ENCODE assay signal across 13 cellular contexts in the genomic region with DNA sequence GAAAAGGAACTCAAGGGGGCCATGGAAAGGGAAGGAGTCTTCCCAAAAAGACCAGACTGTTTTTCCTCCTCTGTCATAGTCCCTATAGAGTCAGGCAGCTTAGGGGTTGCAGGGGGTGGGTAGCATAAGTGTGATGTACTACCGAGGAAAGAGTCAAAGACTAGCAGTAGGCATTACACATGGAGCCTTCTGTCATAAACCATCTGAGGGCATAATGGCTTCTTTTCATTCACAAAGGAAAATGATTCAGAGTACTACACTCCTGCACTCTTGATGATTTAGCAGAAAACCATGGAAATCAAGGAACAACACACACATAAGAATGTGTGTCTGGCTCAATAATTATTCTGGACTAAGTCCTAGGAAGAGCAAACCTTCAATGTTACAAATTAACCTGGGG. TPM values are rescaled to one million over a fixed set of nuclear protein-coding genes. Genes with fewer than 3 reads are reported as not detected.
A peak's percentile ranks its signal among the peaks of the same experiment; 100 is the strongest.
DNase-seq lines count a peak whose midpoint lies in the region; ATAC-seq, FAIRE-seq and TF ChIP-seq lines count a peak whose summit lies in the region.
"Had no signal": no experiment of that assay in that cellular context is flagged by ENCODE, and none has a peak within 500 bp of the region (broad histone marks: within the 10 kb centered on the region; RNA-seq: fewer than 3 reads in every experiment).

No MANE protein-coding gene starts in this region.

- no peaks in the 10 kb centered on the region for H3K27me3 ChIP-seq in psoas muscle (ENCODE audit: insufficient read depth in 3 of 3, low read length in 2 of 3)

- peaks cover 34% of the 10 kb centered on the region for H3K4me1 ChIP-seq in psoas muscle

- 44 to 59% (median 48%) methylated on average over 1 of the region's 1 CpG for WGBS in psoas muscle, 3 donors

- peak overlapping the region; percentile 55 for H3K27ac ChIP-seq in psoas muscle

- intact Hi-C loops in psoas muscle (cut with DNase I) = no loop called here

- H3K9me3 ChIP-seq in psoas muscle = no peaks in the 10 kb centered on the region

- peak; percentile 40 for DNase-seq in ELR (ENCODE audit: low read depth)
- DNase-seq in RPMI7951 (ENCODE audit: low read depth) = peak; percentile 20
- DNase-seq in fibroblast of pulmonary artery (ENCODE audit: low read depth) = peak; percentile 34
- no peak for DNase-seq in psoas muscle
- DNase-seq in 8988T = no peak
- no peak for DNase-seq in stimulated activated CD4-positive, alpha-beta T cell treated with anti-CD3 and anti-CD28 coated beads, Interleukin-15, amount 100 ng/mL, for 24 hours
- no peak for DNase-seq in GM12891 (ENCODE audit: insufficient read length, low spot score)
- DNase-seq: activated B cell treated with CpG ODN at 0.5 μM for 24 hours; activated CD8-positive, alpha-beta memory T cell treated with anti-CD3 and anti-CD28 coated beads, Interleukin-2, amount 50 U/mL, for 48 hours; effector CD8-positive, alpha-beta T cell; Kasumi-1 had no signal

- no peak overlapping the region for H3K4me3 ChIP-seq in fibroblast of pulmonary artery (replicated peaks; ENCODE audit: low read depth, low read length)
- H3K4me3 ChIP-seq in psoas muscle = no peak overlapping the region

- no peak for TF ChIP-seq POLR2A in GM12891 (IDR thresholded peaks at IDR 0.05; ENCODE audit: low read depth, low read length)

- peaks cover 3 to 29% of the 10 kb centered on the region in 2 donors for H3K36me3 ChIP-seq in psoas muscle (ENCODE audit: insufficient read depth in 1 of 2, low read depth in 1 of 2)

- FAIRE-seq in GM12891 (lab: Jason Lieb, UNC) = no peak

- no peak for TF ChIP-seq CTCF in fibroblast of pulmonary artery (IDR thresholded peaks at IDR 0.05; ENCODE audit: low read length, missing control alignments)
- TF ChIP-seq CTCF in psoas muscle (IDR thresholded peaks at IDR 0.05) = no peak

- ATAC-seq in psoas muscle = peak in 2 of 4 donors; percentile 13 to 19
- ATAC-seq: left lobe of liver had no signal

TF ChIP-seq in GM12891, 5 proteins besides CTCF, POLR2A, EP300 and RAD21:
- TF ChIP-seq SPI1 (IDR thresholded peaks at IDR 0.05; ENCODE audit: low read depth, low read length) (no peak), POU2F2 (IDR thresholded peaks at IDR 0.05; ENCODE audit: low read depth, low read length) (no peak), POLR2AphosphoS5 (IDR thresholded peaks at IDR 0.05; ENCODE audit: low read depth, low read length) (no peak), PAX5 (IDR thresholded peaks at IDR 0.05; ENCODE audit: insufficient read depth, low read length, severe bottlenecking) (no peak), TAF1 (IDR thresholded peaks at IDR 0.05; ENCODE audit: low read depth, low read length) (no peak)

RNA-seq across cellular contexts. Expression of gene PLN, which starts 14.9 kb away (rescaled TPM):
- total RNA-seq in RPMI7951 (2014; rRNA removed; shearing (Covaris generic)) = not detected in 2 replicates
- 100 to 1,000 TPM; 158 to 239 (median 211) TPM for total RNA-seq in psoas muscle
- 100 to 1,000 TPM in 2 of 3 donors, 10 to 100 TPM in 1; 72.7 to 214 (median 115) TPM for polyA plus RNA-seq in psoas muscle
- not detected for polyA plus RNA-seq in GM12891 (2012; ENCODE audit: low read depth, missing spikeins)
- total RNA-seq: activated B cell treated with CpG ODN at 0.5 μM for 24 hours had no signal
- polyA plus RNA-seq: neural cell had no signal

Comparison
In these comparisons a context has a peak if more than half of its experiments do, and no peak if none do; other contexts are left out.
1. DNase-seq: peak in ELR (single experiment), RPMI7951 (single experiment) and fibroblast of pulmonary artery (single experiment); none in psoas muscle (0 of 2), 8988T (single experiment), stimulated activated CD4-positive, alpha-beta T cell treated with anti-CD3 and anti-CD28 coated beads, Interleukin-15, amount 100 ng/mL, for 24 hours (single experiment) and GM12891 (single experiment).
2. RNA of gene PLN, which starts 14.9 kb away (total RNA-seq): 158 to 239 TPM in psoas muscle; not detected in RPMI7951; every median in the first group is over 100 times any median in the second.